ENCODE assay signal across 13 cellular contexts in genomic region chr13:29196409-29197074, GRCh38.
DNase-seq lines count a peak whose midpoint lies in the region; ATAC-seq, FAIRE-seq and TF ChIP-seq lines count a peak whose summit lies in the region.
"Had no signal": no experiment of that assay in that cellular context is flagged by ENCODE, and none has a peak within 500 bp of the region (broad histone marks: within the 10 kb centered on the region; RNA-seq: fewer than 3 reads in every experiment).

No MANE protein-coding gene starts in this region.

- peaks cover 0 to 30% (median 1%) of the 10 kb centered on the region in 12 donors for H3K9me3 ChIP-seq in heart left ventricle

- no peak overlapping the region for H3K27ac ChIP-seq in heart left ventricle

- no peak for DNase-seq in GM12892 (ENCODE audit: insufficient read length)
- no peak for DNase-seq in COR-L47 (lab: John Stamatoyannopoulos, UW)
- DNase-seq in HEK293T (ENCODE audit: extremely low spot score), result no peak
- no peak for DNase-seq in heart left ventricle
- DNase-seq in epidermal melanocyte (ENCODE audit: insufficient read length, low spot score), result no peak
- DNase-seq: activated T-cell treated with anti-CD3 and anti-CD28 coated beads, Interleukin-2, amount 50 U/mL, for 24 hours; HFFc6; NCI-H1105; small intestine had no signal

- POLR2A ChIA-PET in HEK293T (lab: Yijun Ruan, JAX), result no interaction called here

- WGBS in heart left ventricle, 4 donors, result 81 to 92% (median 87%) methylated on average over 2 of the region's 2 CpGs

- intact Hi-C loops in heart left ventricle (cut with DNase I), result no loop called here

- peak; percentile 80 for FAIRE-seq in GM12892 (lab: Jason Lieb, UNC)
- FAIRE-seq: small intestine had no signal

- H3K36me3 ChIP-seq in heart left ventricle, result no peaks in the 10 kb centered on the region

- no peaks in the 10 kb centered on the region for H3K27me3 ChIP-seq in heart left ventricle

- H3K4me1 ChIP-seq in heart left ventricle, result no peaks in the 10 kb centered on the region

- H3K4me3 ChIP-seq in heart left ventricle, result no peak overlapping the region

- TF ChIP-seq CTCF in heart left ventricle (IDR thresholded peaks at IDR 0.05), result no peak

- ATAC-seq in GM19452 (IDR thresholded peaks at IDR 0.05; ENCODE audit: unreplicated experiment) (peak; percentile 92), HG02884 (IDR thresholded peaks at IDR 0.05; ENCODE audit: unreplicated experiment) (peak; percentile 93), HG03558 (IDR thresholded peaks at IDR 0.05; ENCODE audit: extremely low read depth, unreplicated experiment) (peak; percentile 93), heart left ventricle (no peak)
- ATAC-seq: natural killer cell treated with Interleukin-12 subunit alpha and Interleukin-12 subunit beta and Interleukin-15 and Interleukin-18, amount 100 ng/mL, for 72 hours had no signal

- TF ChIP-seq POLR2A in GM12892 (IDR thresholded peaks at IDR 0.05; ENCODE audit: low read depth, low read length) (no peak), heart left ventricle (IDR thresholded peaks at IDR 0.05) (no peak)

- CTCF ChIA-PET in HEK293T (lab: Yijun Ruan, JAX), result no interaction called here

TF ChIP-seq in HEK293T, 16 proteins besides CTCF, POLR2A, EP300 and RAD21:
- no peak for TF ChIP-seq CTBP1 (IDR thresholded peaks at IDR 0.05; ENCODE audit: borderline replicate concordance)
- TF ChIP-seq L3MBTL2 (conservative IDR thresholded peaks at IDR 0.05), result no peak
- no peak for TF ChIP-seq FOXM1 (IDR thresholded peaks at IDR 0.05; ENCODE audit: borderline replicate concordance)

Comparison
In these comparisons a context has a peak if more than half of its experiments do, and no peak if none do; other contexts are left out.
1. ATAC-seq: peak in GM19452 (single experiment), HG02884 (single experiment) and HG03558 (single experiment); none in heart left ventricle (0 of 4).